ENCODE assay signal across 1 cellular context in genomic region chr17:47684535-47685193, GRCh38.
TF ChIP-seq lines count a peak whose summit lies in the region.

No MANE protein-coding gene starts in this region.

TF ChIP-seq in endothelial cell of umbilical vein, 7 proteins besides CTCF, POLR2A, EP300 and RAD21:
- TF ChIP-seq POLR2AphosphoS5 (IDR thresholded peaks at IDR 0.05; ENCODE audit: insufficient read depth, low read depth, low read length) (peak; percentile 26), GATA2 (IDR thresholded peaks at IDR 0.05; ENCODE audit: insufficient read depth, insufficient read length, low read depth, low read length) (no peak)
TF ChIP-seq in endothelial cell of umbilical vein: peak in this region for 1.
